23 cellular contexts compared by ENCODE assay signal in the genomic region with DNA sequence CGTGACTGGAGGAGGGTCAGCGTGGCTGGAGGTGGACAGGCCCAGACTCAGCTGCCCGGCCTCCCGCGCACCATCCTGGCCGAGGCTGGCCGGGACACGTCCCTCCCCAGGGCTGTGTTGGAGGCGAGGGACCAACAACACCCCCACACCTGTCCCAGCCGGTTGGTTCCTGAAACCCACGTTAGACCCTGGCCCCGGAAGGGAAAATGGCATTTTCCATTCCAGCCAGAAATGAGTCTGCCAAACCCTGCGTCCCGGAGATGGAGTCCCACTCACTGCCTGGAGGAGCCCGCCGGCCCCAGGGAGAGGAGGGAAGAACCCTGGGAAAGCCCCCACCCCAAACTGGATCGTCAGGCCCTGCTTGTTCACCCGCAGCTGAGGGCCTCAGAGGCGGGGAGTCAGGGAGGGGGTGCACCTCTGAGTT. TPM values are rescaled to one million over a fixed set of nuclear protein-coding genes. Genes with fewer than 3 reads are reported as not detected.
DNase-seq lines count a peak whose midpoint lies in the region; ATAC-seq and TF ChIP-seq lines count a peak whose summit lies in the region.
"Had no signal": no experiment of that assay in that cellular context is flagged by ENCODE, and none has a peak within 500 bp of the region (broad histone marks: within the 10 kb centered on the region; RNA-seq: fewer than 3 reads in every experiment).

No MANE protein-coding gene starts in this region.

- peak overlapping the region; percentile 50; the same call in 1 of the 2 replicates for H2AK5ac ChIP-seq in IMR-90 (ENCODE audit: low read depth, low read length)
- peak overlapping the region; percentile 83 for H2AK5ac ChIP-seq in mesenchymal stem cell (ENCODE audit: low read length, severe bottlenecking)

- CTCF ChIA-PET in GM10248 (lab: Yijun Ruan, JAX) (interaction anchor here (0.8 to 2.9 kb wide), 5 partner anchors 21 to 210 kb away, joined by 3 to 15 read pairs (median 3); a partner anchor contains a TSS), IMR-90 (lab: Yijun Ruan, JAX) (interaction anchor here (0.6 to 1.4 kb wide), 2 partner anchors 9 to 30 kb away, joined by 3 read pairs; no protein-coding TSS in a partner anchor)

- intact Hi-C loops in IMR-90 (cut with micrococcal nuclease), result no loop called here
- intact Hi-C loops in CD14-positive monocyte (cut with micrococcal nuclease), result no loop called here

- H3K27ac ChIP-seq in IMR-90 (ENCODE audit: insufficient read depth, low read length) (no peak overlapping the region), mesenchymal stem cell (ENCODE audit: low read length, poor library complexity, severe bottlenecking) (no peak overlapping the region)
- H3K27ac ChIP-seq: C4-2B, foreskin keratinocyte, spleen, uterus had no signal

- ATAC-seq in IMR-90 (ENCODE audit: low read depth) (no peak), HG02623 (IDR thresholded peaks at IDR 0.05; ENCODE audit: unreplicated experiment) (no peak)
- ATAC-seq: activated naive CD8-positive, alpha-beta T cell treated with anti-CD3 and anti-CD28 coated beads, Interleukin-2, amount 50 U/mL, for 24 hours; foreskin keratinocyte; PC-3; T-cell had no signal

- 71% methylated on average over 8 of the region's 19 CpGs; no CpG with 5 or more reads in 1 of the 2 experiments for WGBS in IMR-90 (ENCODE audit: extremely low coverage in 2 of 2, insufficient read length in 1 of 2), 2 experiments
- WGBS in mesenchymal stem cell, result 76% methylated on average over 16 of the region's 19 CpGs

- H2BK15ac ChIP-seq in IMR-90 (ENCODE audit: low read depth, low read length) (no peak overlapping the region), mesenchymal stem cell (ENCODE audit: low read depth, poor library complexity, severe bottlenecking) (no peak overlapping the region)

- no peak overlapping the region for H3K27ac Mint-ChIP-seq in CD14-positive monocyte
- H3K27ac Mint-ChIP-seq: activated CD4-positive, alpha-beta T cell treated with anti-CD3 and anti-CD28 coated beads, Interleukin-2, amount 10 ng/mL, durations not matched to agents 7 days and 5 days; activated naive CD8-positive, alpha-beta T cell treated with anti-CD3 and anti-CD28 coated beads, Interleukin-2, amount 50 U/mL, for 24 hours; T-cell had no signal

- dilution Hi-C loops in IMR-90 (cut with HindIII; ENCODE audit: low sequenced_read_pairs, unreplicated experiment), result no loop called here

- no peak overlapping the region for H3K14ac ChIP-seq in IMR-90 (replicated peaks; ENCODE audit: low read depth, low read length)
- H3K14ac ChIP-seq in mesenchymal stem cell (ENCODE audit: low read length in 2 of 2), result peak overlapping the region in 1 of 2 experiments; percentile 78

- peaks cover 2 to 5% of the 10 kb centered on the region in 2 donors for H3K36me3 Mint-ChIP-seq in CD14-positive monocyte
- H3K36me3 Mint-ChIP-seq: T-cell had no signal

- BruUV-seq in IMR-90 (replicated peaks; lab: Mats Ljungman, UMichigan), result no TSS peak

- H2BK20ac ChIP-seq in IMR-90 (ENCODE audit: low read depth, low read length), result no peak overlapping the region

- no peak for TF ChIP-seq RAD21 in IMR-90 (IDR thresholded peaks at IDR 0.05; ENCODE audit: low read length)

- H3K9me3 Mint-ChIP-seq in CD14-positive monocyte, result no peaks in the 10 kb centered on the region
- H3K9me3 Mint-ChIP-seq: activated CD4-positive, alpha-beta T cell treated with anti-CD3 and anti-CD28 coated beads, Interleukin-2, amount 10 ng/mL, durations not matched to agents 7 days and 5 days; activated naive CD8-positive, alpha-beta T cell treated with anti-CD3 and anti-CD28 coated beads, Interleukin-2, amount 50 U/mL, for 24 hours; dendritic cell treated with granulocyte-macrophage colony-stimulating factor and Interleukin-4, amounts not matched to agents 40 ng/mL and 50 ng/mL, for 4 days; T-cell had no signal

- peaks cover 11% of the 10 kb centered on the region for H3K4me1 ChIP-seq in IMR-90 (ENCODE audit: control insufficient read depth, insufficient read depth, low read length)
- H3K4me1 ChIP-seq in mesenchymal stem cell (ENCODE audit: control insufficient read depth, insufficient read depth, low read depth, low read length), result peaks cover 27% of the 10 kb centered on the region

- TF ChIP-seq POLR2A in IMR-90 (IDR thresholded peaks at IDR 0.05; ENCODE audit: low read depth, low read length), result no peak

- H3K9me1 ChIP-seq in IMR-90 (ENCODE audit: insufficient read depth, low read length), result no peaks in the 10 kb centered on the region

- H3K9ac ChIP-seq in IMR-90 (ENCODE audit: low read depth, low read length), result no peak overlapping the region
- no peak overlapping the region for H3K9ac ChIP-seq in mesenchymal stem cell (ENCODE audit: low read length)

- peaks cover 6% of the 10 kb centered on the region; the same call in 1 of the 2 replicates for H3K36me3 ChIP-seq in IMR-90 (ENCODE audit: control insufficient read depth, insufficient read depth, low read length)
- peaks cover 0 to 27% of the 10 kb centered on the region in 2 experiments for H3K36me3 ChIP-seq in mesenchymal stem cell (ENCODE audit: control insufficient read depth in 1 of 2, insufficient read depth in 2 of 2, low read depth in 1 of 2, low read length in 2 of 2)
- H3K36me3 ChIP-seq: uterus had no signal

- H3K79me1 ChIP-seq in IMR-90 (ENCODE audit: low read depth in 1 of 2, low read length in 2 of 2) (peaks cover 0 to 9% of the 10 kb centered on the region in 2 experiments; a peak in 2 of 4 replicates), mesenchymal stem cell (replicated peaks; ENCODE audit: low read length, poor library complexity, severe bottlenecking) (peaks cover 10% of the 10 kb centered on the region)

- H3K9me3 ChIP-seq in IMR-90 (ENCODE audit: control insufficient read depth, insufficient read depth, low read length) (no peaks in the 10 kb centered on the region), mesenchymal stem cell (ENCODE audit: control insufficient read depth, low read length) (no peaks in the 10 kb centered on the region)
- H3K9me3 ChIP-seq: spleen, uterus had no signal

- H2BK12ac ChIP-seq in mesenchymal stem cell (ENCODE audit: low read length in 2 of 2), result peak overlapping the region in 1 of 2 experiments; percentile 75

- no peak overlapping the region for H3K4me3 Mint-ChIP-seq in CD14-positive monocyte
- H3K4me3 Mint-ChIP-seq: activated CD4-positive, alpha-beta T cell treated with anti-CD3 and anti-CD28 coated beads, Interleukin-2, amount 10 ng/mL, durations not matched to agents 7 days and 5 days; activated naive CD8-positive, alpha-beta T cell treated with anti-CD3 and anti-CD28 coated beads, Interleukin-2, amount 50 U/mL, for 24 hours; dendritic cell treated with granulocyte-macrophage colony-stimulating factor and Interleukin-4, amounts not matched to agents 40 ng/mL and 50 ng/mL, for 4 days; T-cell had no signal

- H3K4me1 Mint-ChIP-seq in CD14-positive monocyte, result peaks cover 8% of the 10 kb centered on the region

- TF ChIP-seq CTCF in GM10248 (IDR thresholded peaks at IDR 0.05; ENCODE audit: control extremely low read depth, extremely low read depth, low read depth, missing control alignments) (no peak), IMR-90 (conservative IDR thresholded peaks at IDR 0.05; ENCODE audit: low read depth, low read length) (no peak), CD14-positive monocyte (IDR thresholded peaks at IDR 0.05) (no peak)

- no peak overlapping the region for H2AFZ ChIP-seq in IMR-90 (replicated peaks; ENCODE audit: low read length, poor library complexity)
- no peak overlapping the region for H2AFZ ChIP-seq in mesenchymal stem cell (ENCODE audit: low read depth, low read length)

- no peaks in the 10 kb centered on the region for H3K27me3 ChIP-seq in IMR-90 (ENCODE audit: control insufficient read depth, insufficient read depth, low read length)
- no peaks in the 10 kb centered on the region for H3K27me3 ChIP-seq in mesenchymal stem cell (ENCODE audit: control insufficient read depth in 1 of 2, insufficient read depth in 1 of 2, low read length in 2 of 2)
- H3K27me3 ChIP-seq: foreskin keratinocyte, uterus had no signal

- H4K20me1 ChIP-seq in IMR-90 (ENCODE audit: insufficient read depth, low read length), result no peaks in the 10 kb centered on the region

- in situ Hi-C loops in IMR-90 (cut with MboI; ENCODE audit: low sequenced_read_pairs), result no loop called here

- no peak overlapping the region for H3K23ac ChIP-seq in IMR-90 (ENCODE audit: low read depth, low read length)
- no peak overlapping the region for H3K23ac ChIP-seq in mesenchymal stem cell (ENCODE audit: low read length in 2 of 2)

- H3K56ac ChIP-seq in IMR-90 (ENCODE audit: extremely low read depth, insufficient read depth, low read length), result no peak overlapping the region

- H3K18ac ChIP-seq in IMR-90 (ENCODE audit: low read depth, low read length), result no peak overlapping the region
- H3K18ac ChIP-seq in mesenchymal stem cell (ENCODE audit: low read depth in 1 of 2, low read length in 2 of 2), result peak overlapping the region; percentile 67 to 70

- H2BK5ac ChIP-seq in IMR-90 (ENCODE audit: low read depth, low read length, poor library complexity, severe bottlenecking) (no peak overlapping the region), mesenchymal stem cell (ENCODE audit: low read depth, low read length, poor library complexity, severe bottlenecking) (no peak overlapping the region)

- H3K4me3 ChIP-seq in IMR-90 (ENCODE audit: insufficient read depth, low read depth, low read length), result no peak overlapping the region
- no peak overlapping the region for H3K4me3 ChIP-seq in mesenchymal stem cell (ENCODE audit: insufficient read depth in 1 of 2, low read depth in 1 of 2, low read length in 2 of 2)
- H3K4me3 ChIP-seq: spleen, uterus had no signal

- H4K8ac ChIP-seq in IMR-90 (ENCODE audit: low read depth in 2 of 2, low read length in 2 of 2) (no peak overlapping the region), mesenchymal stem cell (ENCODE audit: low read length) (peak overlapping the region; percentile 59)

- H2BK120ac ChIP-seq in IMR-90 (ENCODE audit: low read depth, low read length) (no peak overlapping the region), mesenchymal stem cell (ENCODE audit: low read depth, low read length) (peak overlapping the region; percentile 98)

- POLR2A ChIA-PET in GM10248 (lab: Yijun Ruan, JAX) (no interaction called here), IMR-90 (lab: Charles Lee; ENCODE audit: unreplicated experiment) (no interaction called here)

- H3K27me3 Mint-ChIP-seq in CD14-positive monocyte (ENCODE audit: low read depth in 3 of 3), result peaks cover 0 to 4% (median 1%) of the 10 kb centered on the region in 3 donors
- H3K27me3 Mint-ChIP-seq: activated CD4-positive, alpha-beta T cell treated with anti-CD3 and anti-CD28 coated beads, Interleukin-2, amount 10 ng/mL, durations not matched to agents 7 days and 5 days; activated naive CD8-positive, alpha-beta T cell treated with anti-CD3 and anti-CD28 coated beads, Interleukin-2, amount 50 U/mL, for 24 hours; dendritic cell treated with granulocyte-macrophage colony-stimulating factor and Interleukin-4, amounts not matched to agents 40 ng/mL and 50 ng/mL, for 4 days; T-cell had no signal

- H4K5ac ChIP-seq in IMR-90 (ENCODE audit: low read depth, low read length), result no peak overlapping the region

- peak; percentile 82 for DNase-seq in GM10248 (ENCODE audit: extremely low spot score)
- no peak for DNase-seq in IMR-90
- DNase-seq in mesenchymal stem cell, result peak; percentile 26
- DNase-seq in dermis blood vessel endothelial cell, result no peak
- no peak for DNase-seq in CD14-positive monocyte (ENCODE audit: low spot score)
- DNase-seq: activated CD4-positive, alpha-beta T cell treated with anti-CD3 and anti-CD28 coated beads, Interleukin-2, amount 10 ng/mL, durations not matched to agents 7 days and 5 days; activated CD8-positive, alpha-beta memory T cell treated with anti-CD3 and anti-CD28 coated beads, Interleukin-2, amount 50 U/mL, for 4 hours; activated naive CD8-positive, alpha-beta T cell treated with anti-CD3 and anti-CD28 coated beads, Interleukin-2, amount 50 U/mL, for 24 hours; DMS 273 treated with DMSO at 0.1 percent for 48 hours; foreskin keratinocyte; KBM-7; PC-3; SHP77 treated with DMSO at 0.1 percent for 48 hours; spleen; stimulated activated CD8-positive, alpha-beta memory T cell treated with anti-CD3 and anti-CD28 coated beads, Interleukin-4, amount 100 ng/mL, for 48 hours; substantia nigra; T-cell; uterus had no signal

- H4K91ac ChIP-seq in IMR-90 (ENCODE audit: insufficient read depth, low read depth, low read length), result no peak overlapping the region
- H4K91ac ChIP-seq in mesenchymal stem cell (ENCODE audit: low read length), result peak overlapping the region; percentile 80

- H3K4ac ChIP-seq in IMR-90 (ENCODE audit: low read depth, low read length) (no peak overlapping the region), mesenchymal stem cell (ENCODE audit: low read depth in 1 of 2, low read length in 2 of 2) (peak overlapping the region in 1 of 2 experiments; percentile 11)

- H3K4me2 ChIP-seq in IMR-90 (ENCODE audit: low read depth, low read length) (no peak overlapping the region), mesenchymal stem cell (ENCODE audit: low read length, poor library complexity, severe bottlenecking) (no peak overlapping the region)

- peak overlapping the region; percentile 82 for H2AK9ac ChIP-seq in IMR-90 (replicated peaks; ENCODE audit: low read depth, low read length, poor library complexity)

RNA-seq across cellular contexts. Expression of a gene that starts 4.8 kb away (rescaled TPM):
- total RNA-seq in IMR-90 (2012; rRNA removed) (37.1 and 38.9 TPM in 2 replicates), dermis blood vessel endothelial cell (69.9 and 83.3 TPM in 2 replicates)
- polyA plus RNA-seq in IMR-90 (2012; rRNA removed) (56.9 and 74.5 TPM in 2 replicates), CD14-positive monocyte (10 to 100 TPM; 49.9 to 52.7 TPM)
- polyA plus RNA-seq in IMR-90 (2012; cell fraction: cytosol; rRNA removed), result 28.1 and 66.5 TPM in 2 replicates
- polyA plus RNA-seq in IMR-90 (2012; cell fraction: nucleus; rRNA removed; ENCODE audit: low replicate concordance), result 114 and 350 TPM in 2 replicates
- polyA plus RNA-seq in mesenchymal stem cell (2013, experiment 1 of 2), result 25.0 TPM
- 25.1 TPM for polyA plus RNA-seq in mesenchymal stem cell (2013, experiment 2 of 2)

RNA-seq across cellular contexts. Expression of a gene that starts 20.9 kb away (rescaled TPM):
- total RNA-seq in IMR-90 (2012; rRNA removed), result under 0.01 and 0.28 TPM in 2 replicates
- 0.91 and 1.8 TPM in 2 replicates for polyA plus RNA-seq in IMR-90 (2012; rRNA removed)
- 1.0 and 2.6 TPM in 2 replicates for polyA plus RNA-seq in IMR-90 (2012; cell fraction: cytosol; rRNA removed)
- polyA plus RNA-seq in IMR-90 (2012; cell fraction: nucleus; rRNA removed; ENCODE audit: low replicate concordance), result 6.9 and 13.4 TPM in 2 replicates
- 0.66 TPM for polyA plus RNA-seq in mesenchymal stem cell (2013, experiment 1 of 2)
- polyA plus RNA-seq in mesenchymal stem cell (2013, experiment 2 of 2), result 0.56 TPM
- total RNA-seq in dermis blood vessel endothelial cell, result 0.28 and 1.0 TPM in 2 replicates
- under 1 TPM in 1 of 2 donors, not detected in 1; 0.13 TPM for polyA plus RNA-seq in CD14-positive monocyte
- total RNA-seq: A673; activated CD4-positive, alpha-beta T cell treated with anti-CD3 and anti-CD28 coated beads, Interleukin-2, amount 10 ng/mL, durations not matched to agents 7 days and 5 days had no signal
- polyA plus RNA-seq: spleen had no signal

RNA-seq across cellular contexts. Expression of a gene that starts 41.6 kb away (rescaled TPM):
- total RNA-seq in IMR-90 (2012; rRNA removed) (22.6 and 26.4 TPM in 2 replicates), dermis blood vessel endothelial cell (67.2 and 78.9 TPM in 2 replicates)
- polyA plus RNA-seq in IMR-90 (2012; rRNA removed) (153 and 181 TPM in 2 replicates), CD14-positive monocyte (10 to 100 TPM; 37.4 to 45.0 TPM)
- 88.4 and 194 TPM in 2 replicates for polyA plus RNA-seq in IMR-90 (2012; cell fraction: cytosol; rRNA removed)
- polyA plus RNA-seq in IMR-90 (2012; cell fraction: nucleus; rRNA removed; ENCODE audit: low replicate concordance), result 867 and 2,100 TPM in 2 replicates
- 115 TPM for polyA plus RNA-seq in mesenchymal stem cell (2013, experiment 1 of 2)
- 119 TPM for polyA plus RNA-seq in mesenchymal stem cell (2013, experiment 2 of 2)

RNA-seq across cellular contexts. Expression of a gene that starts 42.0 kb away (rescaled TPM):
- total RNA-seq in IMR-90 (2012; rRNA removed) (not detected in 2 replicates), dermis blood vessel endothelial cell (not detected in 2 replicates)
- polyA plus RNA-seq in IMR-90 (2012; rRNA removed) (not detected in 2 replicates), CD14-positive monocyte (not detected)
- not detected in 2 replicates for polyA plus RNA-seq in IMR-90 (2012; cell fraction: cytosol; rRNA removed)
- not detected in 2 replicates for polyA plus RNA-seq in IMR-90 (2012; cell fraction: nucleus; rRNA removed; ENCODE audit: low replicate concordance)
- not detected for polyA plus RNA-seq in mesenchymal stem cell (2013, experiment 1 of 2)
- not detected for polyA plus RNA-seq in mesenchymal stem cell (2013, experiment 2 of 2)
- total RNA-seq: A673; activated CD4-positive, alpha-beta T cell treated with anti-CD3 and anti-CD28 coated beads, Interleukin-2, amount 10 ng/mL, durations not matched to agents 7 days and 5 days; foreskin keratinocyte; mononuclear cell; PC-3; spleen; T-cell; uterus had no signal
- polyA plus RNA-seq: foreskin keratinocyte, spleen had no signal

RNA-seq across cellular contexts. Expression of a gene that starts 47.1 kb away (rescaled TPM):
- 270 and 272 TPM in 2 replicates for total RNA-seq in IMR-90 (2012; rRNA removed)
- polyA plus RNA-seq in IMR-90 (2012; rRNA removed), result 385 and 395 TPM in 2 replicates
- polyA plus RNA-seq in IMR-90 (2012; cell fraction: cytosol; rRNA removed), result 751 and 1,323 TPM in 2 replicates
- polyA plus RNA-seq in IMR-90 (2012; cell fraction: nucleus; rRNA removed; ENCODE audit: low replicate concordance), result 398 and 523 TPM in 2 replicates
- 374 TPM for polyA plus RNA-seq in mesenchymal stem cell (2013, experiment 1 of 2)
- 362 TPM for polyA plus RNA-seq in mesenchymal stem cell (2013, experiment 2 of 2)
- total RNA-seq in dermis blood vessel endothelial cell, result 108 and 253 TPM in 2 replicates
- 100 to 1,000 TPM in 1 of 2 donors, 10 to 100 TPM in 1; 69.9 to 144 TPM for polyA plus RNA-seq in CD14-positive monocyte

Comparison
In these comparisons a context has a peak if more than half of its experiments do, and no peak if none do; other contexts are left out.
1. DNase-seq: peak in GM10248 (single experiment) and mesenchymal stem cell (single experiment); none in IMR-90 (single experiment), dermis blood vessel endothelial cell (single experiment) and CD14-positive monocyte (single experiment).